ENCODE assay signal across 8 cellular contexts in the genomic region with DNA sequence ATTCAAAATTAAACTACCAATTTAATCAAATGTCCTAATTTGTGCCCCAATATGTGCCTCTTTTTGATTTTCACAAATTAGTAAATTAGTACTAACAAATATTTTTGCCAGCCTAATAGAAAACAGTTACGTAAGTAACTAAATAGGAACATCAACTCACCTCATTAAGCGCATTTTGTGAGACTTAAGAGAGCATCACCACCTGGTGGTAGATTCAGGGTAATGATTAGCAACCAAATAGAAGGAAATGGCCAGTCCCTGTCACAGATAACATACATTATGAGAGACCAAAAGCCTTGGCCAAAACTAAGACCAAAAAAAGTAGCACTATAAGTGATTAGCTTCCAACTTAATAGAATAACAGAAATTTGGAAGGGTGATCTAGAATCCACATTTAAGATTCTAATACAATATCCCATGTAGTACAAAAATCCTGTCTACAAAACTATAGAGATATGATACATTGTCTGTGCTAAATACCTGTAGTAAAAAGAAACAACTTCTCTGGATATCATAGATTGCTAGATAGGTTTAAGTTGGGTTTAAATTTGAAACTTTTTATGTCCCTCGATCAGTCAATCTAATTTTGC. TPM values are rescaled to one million over a fixed set of nuclear protein-coding genes. Genes with fewer than 3 reads are reported as not detected.
A peak's percentile ranks its signal among the peaks of the same experiment; 100 is the strongest.
DNase-seq lines count a peak whose midpoint lies in the region; ATAC-seq, FAIRE-seq and TF ChIP-seq lines count a peak whose summit lies in the region.

No MANE protein-coding gene starts in this region.

- H3K27ac ChIP-seq in OCI-LY7 (ENCODE audit: low read depth, low read length, poor library complexity, severe bottlenecking), result no peak overlapping the region

- no TSS peak for BruUV-seq in OCI-LY7 (replicated peaks; lab: Mats Ljungman, UMichigan)

- CTCF ChIA-PET in OCI-LY7 (lab: Charles Lee; ENCODE audit: unreplicated experiment), result no interaction called here

- DNase-seq in GM10266 (ENCODE audit: extremely low spot score), result peak; percentile 25
- peak; percentile 13 for DNase-seq in HuH-7 (ENCODE audit: low spot score)
- DNase-seq in OCI-LY7 (ENCODE audit: low spot score), result peak; percentile 60
- peak; percentile 37 for DNase-seq in midbrain (lab: John Stamatoyannopoulos, UW)
- DNase-seq in GM19240 (ENCODE audit: insufficient read length, low spot score), result no peak
- DNase-seq in NCI-H1048 (lab: John Stamatoyannopoulos, UW), result no peak

- POLR2A ChIA-PET in OCI-LY7 (lab: Charles Lee), result no interaction called here

- no peaks in the 10 kb centered on the region for H3K36me3 ChIP-seq in OCI-LY7 (ENCODE audit: insufficient read depth, low read length)

- FAIRE-seq in endometrium (lab: Jason Lieb, UNC), result peak; percentile 90

- H3K4me3 ChIP-seq in OCI-LY7 (ENCODE audit: low read depth, low read length, poor library complexity, severe bottlenecking), result no peak overlapping the region

- no peaks in the 10 kb centered on the region for H3K79me2 ChIP-seq in OCI-LY7 (ENCODE audit: insufficient read depth, low read depth, low read length)

- peak; percentile 89 for ATAC-seq in GM21737 (IDR thresholded peaks at IDR 0.05; ENCODE audit: unreplicated experiment)

- H3K4me1 ChIP-seq in OCI-LY7 (ENCODE audit: insufficient read depth, low read length, poor library complexity, severe bottlenecking), result no peaks in the 10 kb centered on the region

- H3K9me3 ChIP-seq in OCI-LY7 (ENCODE audit: low read length), result no peaks in the 10 kb centered on the region

- intact Hi-C loops in OCI-LY7 (cut with micrococcal nuclease; ENCODE audit: unreplicated experiment), result loop anchor here (10.0 kb wide), 2 partner anchors 130 to 630 kb away; no protein-coding TSS in a partner anchor

- TF ChIP-seq CTCF in GM10266 (IDR thresholded peaks at IDR 0.05; ENCODE audit: control insufficient read depth, insufficient read depth, low read depth, missing control alignments) (peak; percentile 76), OCI-LY7 (conservative IDR thresholded peaks at IDR 0.05; ENCODE audit: low read length) (peak; percentile 87)

- H4K20me1 ChIP-seq in OCI-LY7 (ENCODE audit: insufficient read depth, low read length), result no peaks in the 10 kb centered on the region

- no peak overlapping the region for H2AFZ ChIP-seq in OCI-LY7 (ENCODE audit: low read length)

- H3K9me2 ChIP-seq in OCI-LY7 (ENCODE audit: insufficient read depth, low read length), result no peaks in the 10 kb centered on the region

- no peak overlapping the region for H3K4me2 ChIP-seq in OCI-LY7 (ENCODE audit: low read length)

RNA-seq across cellular contexts. Expression of gene C4orf46, which starts 46.7 kb away (rescaled TPM):
- 18.3 and 30.4 TPM in 2 replicates for total RNA-seq in OCI-LY7 (2014; rRNA removed; shearing (Covaris generic))
- 23.9 and 28.9 TPM in 2 replicates for total RNA-seq in OCI-LY7 (2022)

RNA-seq across cellular contexts. Expression of gene ETFDH, which starts 47.1 kb away (rescaled TPM):
- 13.3 and 17.6 TPM in 2 replicates for total RNA-seq in OCI-LY7 (2014; rRNA removed; shearing (Covaris generic))
- 18.9 and 19.2 TPM in 2 replicates for total RNA-seq in OCI-LY7 (2022)

Comparison
In these comparisons a context has a peak if more than half of its experiments do, and no peak if none do; other contexts are left out.
1. DNase-seq: peak in GM10266 (single experiment), HuH-7 (single experiment), OCI-LY7 (single experiment) and midbrain (single experiment); none in GM19240 (single experiment) and NCI-H1048 (single experiment).